ENCODE assay signal across 1 cellular context in the genomic region with DNA sequence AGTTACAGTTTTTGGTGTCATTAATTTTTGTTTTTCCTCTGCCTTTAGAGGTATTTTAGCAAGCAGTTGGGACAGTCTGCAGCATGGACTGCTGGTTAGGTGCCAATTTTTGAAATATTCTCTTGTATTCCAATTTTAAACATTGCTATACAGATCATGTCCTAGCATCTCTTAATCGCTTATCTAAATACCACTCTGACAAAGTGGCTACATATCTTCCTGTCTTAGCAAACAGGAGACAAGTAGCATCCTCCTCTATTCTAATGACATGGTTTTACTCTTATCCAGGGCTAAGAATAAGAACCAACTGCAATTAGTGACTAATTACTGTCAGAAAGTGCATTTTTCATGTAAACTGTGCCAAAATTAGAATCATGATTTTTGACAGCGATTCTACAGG.
TF ChIP-seq lines count a peak whose summit lies in the region.

No MANE protein-coding gene starts in this region.

TF ChIP-seq in H1, 55 proteins besides CTCF, POLR2A, EP300 and RAD21:
- no peak for TF ChIP-seq CEBPB (IDR thresholded peaks at IDR 0.05; ENCODE audit: low read depth, low read length)
- TF ChIP-seq EGR1 (IDR thresholded peaks at IDR 0.05; ENCODE audit: borderline replicate concordance, low read depth, low read length) = no peak
- no peak for TF ChIP-seq POU5F1 (IDR thresholded peaks at IDR 0.05; ENCODE audit: low read depth, low read length)
- TF ChIP-seq SP1 (IDR thresholded peaks at IDR 0.05; ENCODE audit: low read depth, low read length) = no peak
- TF ChIP-seq CHD7 (IDR thresholded peaks at IDR 0.05; ENCODE audit: insufficient replicate concordance, low read length) = no peak
